Comparison of ENCODE assay signal across 1 cellular context in genomic region chr1:23167353-23168078, GRCh38.
A peak's percentile ranks its signal among the peaks of the same experiment; 100 is the strongest.
TF ChIP-seq lines count a peak whose summit lies in the region.

No MANE protein-coding gene starts in this region.

TF ChIP-seq in HepG2, 621 proteins besides CTCF, POLR2A, EP300 and RAD21 (continued from another document and continues in another):
- TF ChIP-seq IRF9 (CRISPR knock-in tag; IDR thresholded peaks at IDR 0.05; ENCODE audit: borderline replicate concordance) (0 out of 2 replicates have a peak, but pooled peaks have one; percentile 36), DR1 (CRISPR knock-in tag; IDR thresholded peaks at IDR 0.05) (no peak), CEBPG (CRISPR knock-in tag; IDR thresholded peaks at IDR 0.05) (0 out of 2 replicates have a peak, but pooled peaks have one; percentile 6), ZBTB20 (CRISPR knock-in tag; IDR thresholded peaks at IDR 0.05; ENCODE audit: borderline replicate concordance, low read depth) (no peak), UBTF (CRISPR knock-in tag; IDR thresholded peaks at IDR 0.05) (peak; percentile 77), TGIF2 (CRISPR knock-in tag; IDR thresholded peaks at IDR 0.05) (no peak), ZSCAN5A (CRISPR knock-in tag; IDR thresholded peaks at IDR 0.05; ENCODE audit: borderline replicate concordance) (no peak), FUBP1 (CRISPR knock-in tag; IDR thresholded peaks at IDR 0.05; ENCODE audit: borderline replicate concordance) (no peak), HMGXB3 (CRISPR knock-in tag; IDR thresholded peaks at IDR 0.05; ENCODE audit: borderline replicate concordance) (no peak), SRY (CRISPR knock-in tag; IDR thresholded peaks at IDR 0.05) (no peak; the same call in 1 of the 2 replicates), ARID5B (CRISPR knock-in tag; IDR thresholded peaks at IDR 0.05) (peak; percentile 34; the same call in 1 of the 2 replicates), ZNF746 (CRISPR knock-in tag; IDR thresholded peaks at IDR 0.05) (peak; percentile 49; the same call in 1 of the 2 replicates), GABPA (IDR thresholded peaks at IDR 0.05; ENCODE audit: low read depth, low read length) (no peak), GABPA (CRISPR knock-in tag; IDR thresholded peaks at IDR 0.05; ENCODE audit: low read depth) (0 out of 2 replicates have a peak, but pooled peaks have one; percentile 3), GATAD1 (CRISPR knock-in tag; IDR thresholded peaks at IDR 0.05) (no peak), ZNF816 (CRISPR knock-in tag; IDR thresholded peaks at IDR 0.05; ENCODE audit: borderline replicate concordance) (0 out of 2 replicates have a peak, but pooled peaks have one; percentile 54), THRA (CRISPR knock-in tag; IDR thresholded peaks at IDR 0.05; ENCODE audit: borderline replicate concordance) (peak; percentile 32; the same call in 1 of the 2 replicates), YEATS4 (CRISPR knock-in tag; IDR thresholded peaks at IDR 0.05; ENCODE audit: borderline replicate concordance) (no peak), U2AF2 (IDR thresholded peaks at IDR 0.05; ENCODE audit: low read depth, low read length) (no peak), WIZ (CRISPR knock-in tag; IDR thresholded peaks at IDR 0.05) (no peak), ZNF639 (CRISPR knock-in tag; conservative IDR thresholded peaks at IDR 0.05) (no peak), THAP11 (CRISPR knock-in tag; IDR thresholded peaks at IDR 0.05) (no peak), GLI4 (CRISPR knock-in tag; IDR thresholded peaks at IDR 0.05; ENCODE audit: borderline replicate concordance) (no peak), ZNF891 (CRISPR knock-in tag; IDR thresholded peaks at IDR 0.05) (peak; percentile 54; the same call in 1 of the 2 replicates), NR2C2 (CRISPR knock-in tag; IDR thresholded peaks at IDR 0.05; ENCODE audit: borderline replicate concordance) (no peak), IKZF5 (CRISPR knock-in tag; IDR thresholded peaks at IDR 0.05) (peak; percentile 37; the same call in 1 of the 2 replicates), ZBTB26 (CRISPR knock-in tag; IDR thresholded peaks at IDR 0.05; ENCODE audit: borderline replicate concordance) (no peak)
